10 cellular contexts compared by ENCODE assay signal in genomic region chr10:60963441-60964256, GRCh38. TPM values are rescaled to one million over a fixed set of nuclear protein-coding genes. Genes with fewer than 3 reads are reported as not detected.
DNase-seq lines count a peak whose midpoint lies in the region; ATAC-seq and TF ChIP-seq lines count a peak whose summit lies in the region.
"Had no signal": no experiment of that assay in that cellular context is flagged by ENCODE, and none has a peak within 500 bp of the region (broad histone marks: within the 10 kb centered on the region; RNA-seq: fewer than 3 reads in every experiment).

No MANE protein-coding gene starts in this region.

- peak overlapping the region; percentile 67 to 82 (median 74) for H3K27ac Mint-ChIP-seq in nephron
- H3K27ac Mint-ChIP-seq in Caco-2 (ENCODE audit: unreplicated experiment) = no peak overlapping the region
- H3K27ac Mint-ChIP-seq: CD4-positive, CD25-positive, alpha-beta regulatory T cell had no signal

- peak overlapping the region; percentile 74 for H2AFZ ChIP-seq in OCI-LY3 (ENCODE audit: low read depth, low read length)

- CTCF ChIA-PET in Caco-2 (lab: Charles Lee) = interaction anchor here (1.0 to 1.3 kb wide), 2 partner anchors 47 to 143 kb away, joined by 3 to 4 read pairs; no protein-coding TSS in a partner anchor

- intact Hi-C loops in Caco-2 (cut with micrococcal nuclease; ENCODE audit: unreplicated experiment) = loop anchor here (1.0 to 10.0 kb wide), 6 partner anchors 80 to 519 kb away; no protein-coding TSS in a partner anchor

- H3K79me2 ChIP-seq in OCI-LY3 (ENCODE audit: low read length) = no peaks in the 10 kb centered on the region

- H3K4me2 ChIP-seq in OCI-LY3 (ENCODE audit: low read length) = peak overlapping the region; percentile 71

- H3K4me3 Mint-ChIP-seq in nephron (no peak overlapping the region), Caco-2 (ENCODE audit: unreplicated experiment) (no peak overlapping the region)
- H3K4me3 Mint-ChIP-seq: CD4-positive, CD25-positive, alpha-beta regulatory T cell had no signal

- POLR2A ChIA-PET in Caco-2 (lab: Charles Lee) = no interaction called here

- BruUV-seq in Caco-2 (replicated peaks; lab: Mats Ljungman, UMichigan) = no TSS peak

- no peaks in the 10 kb centered on the region for H3K9me3 ChIP-seq in OCI-LY3 (ENCODE audit: insufficient read depth, low read length)
- H3K9me3 ChIP-seq in Caco-2 = no peaks in the 10 kb centered on the region

- H3K4me3 ChIP-seq in OCI-LY3 (ENCODE audit: low read length) (peak overlapping the region; percentile 34; the same call in 1 of the 2 replicates), Caco-2 (ENCODE audit: low read depth, low read length) (no peak overlapping the region)

- no peaks in the 10 kb centered on the region for H3K36me3 Mint-ChIP-seq in nephron (ENCODE audit: low read depth)
- H3K36me3 Mint-ChIP-seq in Caco-2 (ENCODE audit: insufficient read depth, unreplicated experiment) = no peaks in the 10 kb centered on the region
- H3K36me3 Mint-ChIP-seq: CD4-positive, CD25-positive, alpha-beta regulatory T cell had no signal

- H4K20me1 ChIP-seq in OCI-LY3 (ENCODE audit: insufficient read depth, low read length) = no peaks in the 10 kb centered on the region

- TF ChIP-seq CTCF in OCI-LY3 (IDR thresholded peaks at IDR 0.05; ENCODE audit: low read depth, low read length) (no peak), nephron (IDR thresholded peaks at IDR 0.05; ENCODE audit: unreplicated experiment in 3 of 3) (no peak), Caco-2 (IDR thresholded peaks at IDR 0.05; ENCODE audit: insufficient read depth in 1 of 2, low read depth in 1 of 2, low read length in 1 of 2, severe bottlenecking in 1 of 2, unreplicated experiment in 1 of 2) (no peak)

- H3K27ac ChIP-seq in OCI-LY3 (ENCODE audit: low read length) = no peak overlapping the region

- H3K4me1 ChIP-seq in OCI-LY3 (ENCODE audit: low read length) = peaks cover 25% of the 10 kb centered on the region
- H3K4me1 ChIP-seq in Caco-2 = no peaks in the 10 kb centered on the region

- in situ Hi-C loops in Caki2 (cut with HindIII; ENCODE audit: low pct_unique_long_range_greater_than_20kb, low sequenced_read_pairs) = no loop called here

- ATAC-seq in GM18520 (IDR thresholded peaks at IDR 0.05; ENCODE audit: unreplicated experiment) = no peak
- ATAC-seq in GM21367 (IDR thresholded peaks at IDR 0.05; ENCODE audit: unreplicated experiment) = no peak

- H3K9ac ChIP-seq in OCI-LY3 (ENCODE audit: low read length) = no peak overlapping the region

- no peaks in the 10 kb centered on the region for H3K27me3 ChIP-seq in OCI-LY3 (ENCODE audit: low read depth, low read length)
- no peaks in the 10 kb centered on the region for H3K27me3 ChIP-seq in Caco-2 (replicated peaks; ENCODE audit: control insufficient read depth, insufficient read depth, low read length)

- H3K9me3 Mint-ChIP-seq in nephron (no peaks in the 10 kb centered on the region), Caco-2 (ENCODE audit: unreplicated experiment) (no peaks in the 10 kb centered on the region)
- H3K9me3 Mint-ChIP-seq: CD4-positive, CD25-positive, alpha-beta regulatory T cell had no signal

- H3K27me3 Mint-ChIP-seq in nephron (ENCODE audit: low read depth) (no peaks in the 10 kb centered on the region), Caco-2 (ENCODE audit: insufficient read depth, unreplicated experiment) (peaks cover 2% of the 10 kb centered on the region)

- DNase-seq in Caki2 (ENCODE audit: low read depth) = peak; percentile 38
- DNase-seq in dermis blood vessel endothelial cell = peak; percentile 80
- DNase-seq in Caco-2 = no peak
- no peak for DNase-seq in NCI-H128 (lab: John Stamatoyannopoulos, UW; ENCODE audit: unreplicated experiment)
- DNase-seq: activated gamma-delta T cell had no signal

- H3K4me1 Mint-ChIP-seq in nephron = peaks cover 13% of the 10 kb centered on the region
- no peaks in the 10 kb centered on the region for H3K4me1 Mint-ChIP-seq in Caco-2 (ENCODE audit: low read depth, unreplicated experiment)

- H3K36me3 ChIP-seq in OCI-LY3 (replicated peaks; ENCODE audit: low read depth, low read length) = no peaks in the 10 kb centered on the region
- no peaks in the 10 kb centered on the region for H3K36me3 ChIP-seq in Caco-2 (ENCODE audit: control insufficient read depth, insufficient read depth, low read length)

RNA-seq across cellular contexts. Expression of gene RHOBTB1, which starts 19.7 kb away (rescaled TPM):
- total RNA-seq in Caki2 (2014; rRNA removed; shearing (Covaris generic); ENCODE audit: low replicate concordance) = 23.6 and 26.7 TPM in 2 replicates
- total RNA-seq in dermis blood vessel endothelial cell (38.6 and 45.6 TPM in 2 replicates), Caco-2 (2022) (18.3 and 19.9 TPM in 2 replicates)

Comparison
In these comparisons a context has a peak if more than half of its experiments do, and no peak if none do; other contexts are left out.
1. DNase-seq: peak in Caki2 (single experiment) and dermis blood vessel endothelial cell (single experiment); none in Caco-2 (0 of 2) and NCI-H128 (single experiment).